19 cellular contexts compared by ENCODE assay signal in the genomic region with DNA sequence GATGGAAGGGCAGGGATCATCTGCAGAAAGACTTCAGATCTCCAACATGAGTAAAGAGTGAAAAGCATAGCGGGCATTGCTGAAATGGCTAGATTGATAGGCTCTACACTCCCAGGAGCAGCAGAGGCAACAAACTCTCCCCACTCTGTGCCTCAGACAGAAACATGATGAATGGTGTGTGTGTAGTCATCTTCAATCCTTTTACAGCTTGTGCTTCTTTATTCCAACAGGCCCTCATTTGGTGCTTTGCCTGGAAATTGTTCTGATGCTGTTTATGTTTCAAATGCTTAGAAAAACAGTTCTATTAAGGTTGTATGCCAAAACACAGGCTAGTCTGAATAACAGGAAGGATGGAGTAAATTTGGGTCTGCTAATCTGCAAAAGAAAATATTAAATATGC.
DNase-seq lines count a peak whose midpoint lies in the region; ATAC-seq and TF ChIP-seq lines count a peak whose summit lies in the region.
"Had no signal": no experiment of that assay in that cellular context is flagged by ENCODE, and none has a peak within 500 bp of the region (broad histone marks: within the 10 kb centered on the region; RNA-seq: fewer than 3 reads in every experiment).

No MANE protein-coding gene starts in this region.

- ATAC-seq in HG03378 (IDR thresholded peaks at IDR 0.05; ENCODE audit: unreplicated experiment) = no peak

- no peaks in the 10 kb centered on the region for H3K9me3 ChIP-seq in AG04450 (ENCODE audit: control insufficient read depth, insufficient read depth, low read length)

- H3K27ac ChIP-seq in AG04450 (ENCODE audit: low read depth, low read length) = no peak overlapping the region
- H3K27ac ChIP-seq: 22Rv1, C4-2B, PC-9 had no signal

- CTCF ChIA-PET in AG04450 (lab: Charles Lee) = no interaction called here

- DNase-seq in AG04450 (ENCODE audit: low read depth, low spot score) (peak; percentile 7), NCI-H82 treated with DMSO at 0.1 percent for 48 hours (lab: John Stamatoyannopoulos, UW; ENCODE audit: unreplicated experiment) (peak; percentile 67), fibroblast of peridontal ligament (ENCODE audit: extremely low read depth) (peak; percentile 34), pons (ENCODE audit: low spot score) (peak; percentile 6), G401 (ENCODE audit: low spot score) (no peak), AG08396 (ENCODE audit: low spot score) (no peak), HCEC 1CT (no peak)
- DNase-seq: DMS153, EL, Karpas-422, MM.1S, NCI-H1105 treated with DMSO at 0.1 percent for 48 hours, NCI-H1930, NCI-H2171 treated with DMSO at 0.1 percent for 48 hours, NCI-H526, PC-9 had no signal

- H3K27me3 ChIP-seq in AG04450 (ENCODE audit: control insufficient read depth, insufficient read depth, low read length) = no peaks in the 10 kb centered on the region

- no peak for TF ChIP-seq CTCF in AG04450 (IDR thresholded peaks at IDR 0.05; ENCODE audit: low read depth, low read length)

- POLR2A ChIA-PET in AG04450 (lab: Yijun Ruan, JAX) = no interaction called here

- H3K4me3 ChIP-seq in AG04450 (ENCODE audit: low read depth, low read length) = no peak overlapping the region
- H3K4me3 ChIP-seq: PC-9 had no signal

- in situ Hi-C loops in G401 (cut with HindIII; ENCODE audit: low sequenced_read_pairs) = no loop called here

Comparison
In these comparisons a context has a peak if more than half of its experiments do, and no peak if none do; other contexts are left out.
1. DNase-seq: peak in AG04450 (single experiment), NCI-H82 treated with DMSO at 0.1 percent for 48 hours (single experiment), fibroblast of peridontal ligament (single experiment) and pons (single experiment); none in G401 (single experiment), AG08396 (single experiment) and HCEC 1CT (single experiment).